In genomic region chr3:156382458-156383346, GRCh38 we compare ENCODE assay signal across 10 cellular contexts.
DNase-seq lines count a peak whose midpoint lies in the region; ATAC-seq and TF ChIP-seq lines count a peak whose summit lies in the region.
"Had no signal": no experiment of that assay in that cellular context is flagged by ENCODE, and none has a peak within 500 bp of the region (broad histone marks: within the 10 kb centered on the region; RNA-seq: fewer than 3 reads in every experiment).

No MANE protein-coding gene starts in this region.

- POLR2A ChIA-PET in BJ (lab: Charles Lee) = no interaction called here

- no peak for TF ChIP-seq POLR2A in stomach (IDR thresholded peaks at IDR 0.05)

- no peak overlapping the region for H3K27ac Mint-ChIP-seq in activated T-helper 17 cell treated with anti-CD3 and anti-CD28 coated beads, Interleukin-2, amount 50 U/mL, for 72 hours
- H3K27ac Mint-ChIP-seq: naive thymus-derived CD8-positive, alpha-beta T cell; T-cell had no signal

- TF ChIP-seq EP300 in stomach (IDR thresholded peaks at IDR 0.05) = no peak

- H3K27me3 ChIP-seq in BJ (ENCODE audit: control insufficient read depth, insufficient read depth, low read length) = no peaks in the 10 kb centered on the region; the same call in 1 of the 2 replicates
- H3K27me3 ChIP-seq in foreskin keratinocyte = peaks cover 17% of the 10 kb centered on the region
- H3K27me3 ChIP-seq in stomach = no peaks in the 10 kb centered on the region

- TF ChIP-seq CTCF in BJ (IDR thresholded peaks at IDR 0.05; ENCODE audit: insufficient read depth, low read depth, low read length) (peak; percentile 71), GM12874 (IDR thresholded peaks at IDR 0.05; ENCODE audit: insufficient read depth, low read depth, low read length) (peak; percentile 82), foreskin keratinocyte (conservative IDR thresholded peaks at IDR 0.05) (peak; percentile 74), stomach (IDR thresholded peaks at IDR 0.05) (peak in 4 of 7 experiments; percentile 2 to 48 (median 42))

- CTCF ChIA-PET in BJ (lab: Yijun Ruan, JAX) = interaction anchor here (0.7 to 2.9 kb wide), 15 partner anchors 8 to 339 kb away, joined by 3 to 17 read pairs (median 4); no protein-coding TSS in a partner anchor

- no peaks in the 10 kb centered on the region for H3K9me3 ChIP-seq in stomach

- intact Hi-C loops in stomach (cut with DNase I; ENCODE audit: low total_unique reads) = no loop called here

- H3K4me3 ChIP-seq in BJ (ENCODE audit: low read depth, low read length) (no peak overlapping the region), stomach (no peak overlapping the region)

- H3K36me3 Mint-ChIP-seq in activated T-helper 17 cell treated with anti-CD3 and anti-CD28 coated beads, Interleukin-2, amount 50 U/mL, for 72 hours (ENCODE audit: low read depth) = no peaks in the 10 kb centered on the region
- H3K36me3 Mint-ChIP-seq: naive thymus-derived CD8-positive, alpha-beta T cell; T-cell had no signal

- no peak overlapping the region for H3K27ac ChIP-seq in foreskin keratinocyte
- no peak overlapping the region for H3K27ac ChIP-seq in stomach

- H3K4me1 Mint-ChIP-seq in activated T-helper 17 cell treated with anti-CD3 and anti-CD28 coated beads, Interleukin-2, amount 50 U/mL, for 72 hours = no peaks in the 10 kb centered on the region
- H3K4me1 Mint-ChIP-seq: naive thymus-derived CD8-positive, alpha-beta T cell; T-cell had no signal

- H3K9me3 Mint-ChIP-seq in activated T-helper 17 cell treated with anti-CD3 and anti-CD28 coated beads, Interleukin-2, amount 50 U/mL, for 72 hours = no peaks in the 10 kb centered on the region
- H3K9me3 Mint-ChIP-seq: naive thymus-derived CD8-positive, alpha-beta T cell; T-cell had no signal

- H3K36me3 ChIP-seq in BJ (ENCODE audit: control insufficient read depth, insufficient read depth, low read length) (no peaks in the 10 kb centered on the region), stomach (no peaks in the 10 kb centered on the region)

- 82 to 92% (median 84%) methylated on average over 9 of the region's 9 CpGs for WGBS in stomach, 5 donors

- DNase-seq in BJ (ENCODE audit: low read depth) = no peak
- DNase-seq in SKM-1 (lab: John Stamatoyannopoulos, UW; ENCODE audit: unreplicated experiment) = peak; percentile 38
- peak in 1 of 2 donors; percentile 19 for DNase-seq in foreskin keratinocyte
- peak; percentile 34 for DNase-seq in stomach

- no peaks in the 10 kb centered on the region for H3K4me1 ChIP-seq in foreskin keratinocyte
- peaks cover 0 to 10% (median 4%) of the 10 kb centered on the region in 4 donors for H3K4me1 ChIP-seq in stomach

- H3K27me3 Mint-ChIP-seq in activated T-helper 17 cell treated with anti-CD3 and anti-CD28 coated beads, Interleukin-2, amount 50 U/mL, for 72 hours = peaks cover 26% of the 10 kb centered on the region

- ATAC-seq in HG03442 (IDR thresholded peaks at IDR 0.05; ENCODE audit: unreplicated experiment) (peak; percentile 67), foreskin keratinocyte (peak; percentile 59), HG02973 (IDR thresholded peaks at IDR 0.05; ENCODE audit: unreplicated experiment) (no peak)
- ATAC-seq in activated T-helper 17 cell treated with anti-CD3 and anti-CD28 coated beads, Interleukin-2, amount 50 U/mL, for 72 hours (replicated peaks) = no peak
- ATAC-seq: naive thymus-derived CD8-positive, alpha-beta T cell; T-cell had no signal

- H3K4me3 Mint-ChIP-seq in activated T-helper 17 cell treated with anti-CD3 and anti-CD28 coated beads, Interleukin-2, amount 50 U/mL, for 72 hours = no peak overlapping the region
- H3K4me3 Mint-ChIP-seq: naive thymus-derived CD8-positive, alpha-beta T cell; T-cell had no signal

Comparison
In these comparisons a context has a peak if more than half of its experiments do, and no peak if none do; other contexts are left out.
1. ATAC-seq: peak in HG03442 (single experiment) and foreskin keratinocyte (single experiment); none in activated T-helper 17 cell treated with anti-CD3 and anti-CD28 coated beads, Interleukin-2, amount 50 U/mL, for 72 hours (single experiment) and HG02973 (single experiment).
2. Peak in every context shown above with its lines, with median percentiles within 50 percentile points of each other: CTCF ChIP-seq.